ENCODE assay signal across 20 cellular contexts in genomic region chr1:224392411-224393249, GRCh38. TPM values are rescaled to one million over a fixed set of nuclear protein-coding genes. Genes with fewer than 3 reads are reported as not detected.
A peak's percentile ranks its signal among the peaks of the same experiment; 100 is the strongest.
DNase-seq lines count a peak whose midpoint lies in the region; ATAC-seq lines count a peak whose summit lies in the region.
"Had no signal": no experiment of that assay in that cellular context is flagged by ENCODE, and none has a peak within 500 bp of the region (broad histone marks: within the 10 kb centered on the region; RNA-seq: fewer than 3 reads in every experiment).

No MANE protein-coding gene starts in this region.

- ATAC-seq in naive thymus-derived CD4-positive, alpha-beta T cell, result no peak
- ATAC-seq in GM19455 (IDR thresholded peaks at IDR 0.05; ENCODE audit: unreplicated experiment), result no peak
- ATAC-seq: A549, left lung, SK-N-SH treated with all-trans-retinoic acid at 6 μM for 48 hours had no signal

- no peaks in the 10 kb centered on the region for H3K27me3 ChIP-seq in naive thymus-derived CD4-positive, alpha-beta T cell (ENCODE audit: control insufficient read depth in 2 of 2, insufficient read depth in 2 of 2, low read length in 2 of 2)
- H3K27me3 ChIP-seq: left lung had no signal

- peaks cover 6% of the 10 kb centered on the region in 2 donors for H3K4me1 ChIP-seq in naive thymus-derived CD4-positive, alpha-beta T cell (ENCODE audit: control insufficient read depth in 2 of 2, insufficient read depth in 2 of 2, low read length in 2 of 2)

- no peak for DNase-seq in activated T-cell treated with anti-CD3 and anti-CD28 coated beads, Interleukin-2, amount 50 U/mL, for 24 hours
- DNase-seq in activated T-cell treated with anti-CD3 and anti-CD28 coated beads, Interleukin-2, amount 50 U/mL, for 1 hour, result no peak
- DNase-seq in HCEC 1CT (peak; percentile 63), midbrain (lab: John Stamatoyannopoulos, UW) (no peak), ureter (ENCODE audit: low spot score) (no peak)
- no peak for DNase-seq in activated T-helper 1 cell treated with anti-CD3 and anti-CD28 coated beads, Interleukin-12 subunit alpha, Interleukin-12 subunit beta, Interleukin-2, Interleukin-4 antibody, amounts not matched to agents 30 ng/mL and 10 ng/mL and 1 ng/mL, durations not matched to agents 14 hours and 24 hours and 36 hours (ENCODE audit: low spot score)
- no peak for DNase-seq in naive thymus-derived CD4-positive, alpha-beta T cell
- DNase-seq: activated CD4-positive, alpha-beta T cell treated with anti-CD3 and anti-CD28 coated beads, Interleukin-2, amount 50 U/mL, for 1 hour; aorta; DMS79 treated with DMSO at 0.1 percent for 48 hours; left lung; NCI-H1930; NCI-H446 treated with DMSO at 0.1 percent for 48 hours; stimulated activated CD4-positive, alpha-beta T cell treated with anti-CD3 and anti-CD28 coated beads, Interleukin-4, amount 100 ng/mL, for 4 hours had no signal

- intact Hi-C loops in activated T-helper 1 cell treated with anti-CD3 and anti-CD28 coated beads, Interleukin-12 subunit alpha, Interleukin-12 subunit beta, Interleukin-2, Interleukin-4 antibody, amounts not matched to agents 30 ng/mL and 10 ng/mL and 1 ng/mL, durations not matched to agents 14 hours and 24 hours and 36 hours (cut with micrococcal nuclease), result no loop called here
- intact Hi-C loops in naive thymus-derived CD4-positive, alpha-beta T cell (cut with micrococcal nuclease), result no loop called here

- peaks cover 1 to 60% (median 35%) of the 10 kb centered on the region in 3 experiments for H3K36me3 ChIP-seq in naive thymus-derived CD4-positive, alpha-beta T cell (ENCODE audit: control insufficient read depth in 2 of 3, insufficient read depth in 3 of 3, low read length in 3 of 3)

- H3K4me1 Mint-ChIP-seq in activated T-cell treated with anti-CD3 and anti-CD28 coated beads, Interleukin-2, amount 50 U/mL, for 24 hours (ENCODE audit: low read depth), result peaks cover 50% of the 10 kb centered on the region
- H3K4me1 Mint-ChIP-seq in activated T-helper 1 cell treated with anti-CD3 and anti-CD28 coated beads, Interleukin-12 subunit alpha, Interleukin-12 subunit beta, Interleukin-2, Interleukin-4 antibody, amounts not matched to agents 30 ng/mL and 10 ng/mL and 1 ng/mL, durations not matched to agents 14 hours and 24 hours and 36 hours (ENCODE audit: low read depth), result peaks cover 25% of the 10 kb centered on the region
- H3K4me1 Mint-ChIP-seq in naive thymus-derived CD4-positive, alpha-beta T cell, result peaks cover 6 to 40% (median 27%) of the 10 kb centered on the region in 7 donors

- H3K9me3 Mint-ChIP-seq in activated T-cell treated with anti-CD3 and anti-CD28 coated beads, Interleukin-2, amount 50 U/mL, for 24 hours, result no peaks in the 10 kb centered on the region
- H3K9me3 Mint-ChIP-seq in activated T-helper 1 cell treated with anti-CD3 and anti-CD28 coated beads, Interleukin-12 subunit alpha, Interleukin-12 subunit beta, Interleukin-2, Interleukin-4 antibody, amounts not matched to agents 30 ng/mL and 10 ng/mL and 1 ng/mL, durations not matched to agents 14 hours and 24 hours and 36 hours, result no peaks in the 10 kb centered on the region
- no peaks in the 10 kb centered on the region for H3K9me3 Mint-ChIP-seq in naive thymus-derived CD4-positive, alpha-beta T cell
- H3K9me3 Mint-ChIP-seq: central memory CD8-positive, alpha-beta T cell had no signal

- peaks cover 96% of the 10 kb centered on the region for H3K36me3 Mint-ChIP-seq in activated T-cell treated with anti-CD3 and anti-CD28 coated beads, Interleukin-2, amount 50 U/mL, for 24 hours (ENCODE audit: low read depth)
- peaks cover 58% of the 10 kb centered on the region for H3K36me3 Mint-ChIP-seq in activated T-helper 1 cell treated with anti-CD3 and anti-CD28 coated beads, Interleukin-12 subunit alpha, Interleukin-12 subunit beta, Interleukin-2, Interleukin-4 antibody, amounts not matched to agents 30 ng/mL and 10 ng/mL and 1 ng/mL, durations not matched to agents 14 hours and 24 hours and 36 hours (ENCODE audit: low read depth)
- H3K36me3 Mint-ChIP-seq in naive thymus-derived CD4-positive, alpha-beta T cell, result peaks cover 3 to 68% (median 44%) of the 10 kb centered on the region in 5 donors

- no peak overlapping the region for H3K4me3 Mint-ChIP-seq in activated T-cell treated with anti-CD3 and anti-CD28 coated beads, Interleukin-2, amount 50 U/mL, for 24 hours
- no peak overlapping the region for H3K4me3 Mint-ChIP-seq in activated T-helper 1 cell treated with anti-CD3 and anti-CD28 coated beads, Interleukin-12 subunit alpha, Interleukin-12 subunit beta, Interleukin-2, Interleukin-4 antibody, amounts not matched to agents 30 ng/mL and 10 ng/mL and 1 ng/mL, durations not matched to agents 14 hours and 24 hours and 36 hours
- H3K4me3 Mint-ChIP-seq in naive thymus-derived CD4-positive, alpha-beta T cell, result no peak overlapping the region
- H3K4me3 Mint-ChIP-seq: central memory CD8-positive, alpha-beta T cell had no signal

- POLR2A ChIA-PET in naive thymus-derived CD4-positive, alpha-beta T cell (lab: Charles Lee), result no interaction called here

- no peak overlapping the region for H3K4me3 ChIP-seq in naive thymus-derived CD4-positive, alpha-beta T cell (ENCODE audit: low read length)
- H3K4me3 ChIP-seq: A549, left lung had no signal

- no peaks in the 10 kb centered on the region for H3K9me3 ChIP-seq in naive thymus-derived CD4-positive, alpha-beta T cell (ENCODE audit: control insufficient read depth in 2 of 3, low read length in 3 of 3)
- H3K9me3 ChIP-seq: A549, left lung had no signal

- no peaks in the 10 kb centered on the region for H3K27me3 Mint-ChIP-seq in activated T-cell treated with anti-CD3 and anti-CD28 coated beads, Interleukin-2, amount 50 U/mL, for 24 hours
- no peaks in the 10 kb centered on the region for H3K27me3 Mint-ChIP-seq in activated T-helper 1 cell treated with anti-CD3 and anti-CD28 coated beads, Interleukin-12 subunit alpha, Interleukin-12 subunit beta, Interleukin-2, Interleukin-4 antibody, amounts not matched to agents 30 ng/mL and 10 ng/mL and 1 ng/mL, durations not matched to agents 14 hours and 24 hours and 36 hours (ENCODE audit: insufficient read depth)
- H3K27me3 Mint-ChIP-seq in naive thymus-derived CD4-positive, alpha-beta T cell, result no peaks in the 10 kb centered on the region
- H3K27me3 Mint-ChIP-seq: central memory CD8-positive, alpha-beta T cell had no signal

- CTCF ChIA-PET in naive thymus-derived CD4-positive, alpha-beta T cell (lab: Charles Lee), result no interaction called here

- H3K27ac Mint-ChIP-seq in activated T-cell treated with anti-CD3 and anti-CD28 coated beads, Interleukin-2, amount 50 U/mL, for 24 hours, result peak overlapping the region; percentile 82
- H3K27ac Mint-ChIP-seq in activated T-helper 1 cell treated with anti-CD3 and anti-CD28 coated beads, Interleukin-12 subunit alpha, Interleukin-12 subunit beta, Interleukin-2, Interleukin-4 antibody, amounts not matched to agents 30 ng/mL and 10 ng/mL and 1 ng/mL, durations not matched to agents 14 hours and 24 hours and 36 hours, result peak overlapping the region; percentile 34
- H3K27ac Mint-ChIP-seq in naive thymus-derived CD4-positive, alpha-beta T cell, result peak overlapping the region in 6 of 9 donors; percentile 7 to 65 (median 50)

- H3K27ac ChIP-seq in naive thymus-derived CD4-positive, alpha-beta T cell (ENCODE audit: low read depth, low read length), result no peak overlapping the region
- H3K27ac ChIP-seq: A549, C4-2B, KMS-11, left lung had no signal

RNA-seq across cellular contexts. Expression of gene CNIH4, which starts 36.0 kb away (rescaled TPM):
- total RNA-seq in activated T-helper 1 cell treated with anti-CD3 and anti-CD28 coated beads, Interleukin-12 subunit alpha, Interleukin-12 subunit beta, Interleukin-2, Interleukin-4 antibody, amounts not matched to agents 30 ng/mL and 10 ng/mL and 1 ng/mL, durations not matched to agents 14 hours and 24 hours and 36 hours, result 80.7 and 82.3 TPM in 2 replicates
- 10 to 100 TPM; 28.1 to 42.0 (median 39.8) TPM for total RNA-seq in naive thymus-derived CD4-positive, alpha-beta T cell
- 10 to 100 TPM; 29.6 to 44.8 TPM for polyA plus RNA-seq in naive thymus-derived CD4-positive, alpha-beta T cell
- total RNA-seq in ureter, result 53.8 TPM

RNA-seq across cellular contexts. Expression of gene WDR26, which starts 42.0 kb away (rescaled TPM):
- 91.6 and 95.8 TPM in 2 replicates for total RNA-seq in activated T-helper 1 cell treated with anti-CD3 and anti-CD28 coated beads, Interleukin-12 subunit alpha, Interleukin-12 subunit beta, Interleukin-2, Interleukin-4 antibody, amounts not matched to agents 30 ng/mL and 10 ng/mL and 1 ng/mL, durations not matched to agents 14 hours and 24 hours and 36 hours
- 100 to 1,000 TPM in 3 of 5 experiments, 10 to 100 TPM in 2; 80.5 to 164 (median 104) TPM for total RNA-seq in naive thymus-derived CD4-positive, alpha-beta T cell
- polyA plus RNA-seq in naive thymus-derived CD4-positive, alpha-beta T cell, result 1 to 10 TPM; 1.7 to 3.1 TPM
- 79.5 TPM for total RNA-seq in ureter
